Comparison of ENCODE assay signal across 8 cellular contexts in the genomic region with DNA sequence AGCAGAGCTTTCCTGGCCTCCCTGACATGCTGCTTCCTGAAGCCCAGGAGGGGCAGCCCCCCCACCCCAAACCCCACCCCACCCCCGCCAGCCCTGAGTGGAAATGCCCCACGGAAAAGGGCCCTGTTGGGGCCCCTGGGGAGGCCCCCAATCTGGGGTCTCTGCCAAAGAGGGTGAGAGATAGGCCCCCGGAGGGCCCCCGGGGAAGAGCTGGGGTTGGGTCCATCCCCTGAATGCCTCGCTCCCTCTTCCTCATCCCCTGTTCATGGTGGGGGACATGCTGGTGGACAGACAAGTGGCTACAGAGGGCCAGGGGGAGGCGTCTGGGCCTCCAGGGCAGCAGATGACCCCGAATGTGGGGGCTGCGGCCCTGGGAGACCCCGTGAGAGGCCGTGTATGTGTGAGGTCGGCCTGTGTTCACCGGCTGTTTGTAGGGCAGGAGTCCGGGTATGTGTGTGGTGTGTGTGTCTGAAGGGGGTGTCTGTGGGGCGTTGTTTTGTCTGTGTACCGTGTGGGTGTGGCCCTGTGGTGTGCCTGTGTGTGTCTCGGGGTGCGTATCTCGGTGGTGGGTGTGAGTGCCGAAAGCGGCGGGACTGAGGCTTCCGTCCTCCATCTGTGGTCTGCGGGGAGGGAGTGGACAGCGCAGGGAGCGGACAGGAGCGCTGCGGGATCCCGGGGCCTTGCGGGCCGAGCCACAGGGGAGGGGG. TPM values are rescaled to one million over a fixed set of nuclear protein-coding genes. Genes with fewer than 3 reads are reported as not detected.
DNase-seq lines count a peak whose midpoint lies in the region; ATAC-seq, FAIRE-seq and TF ChIP-seq lines count a peak whose summit lies in the region.

No MANE protein-coding gene starts in this region.

- peaks cover 67% of the 10 kb centered on the region for H3K4me1 ChIP-seq in A549
- peaks cover 21% of the 10 kb centered on the region for H3K4me1 ChIP-seq in fibroblast of lung (ENCODE audit: control insufficient read depth, extremely low read depth, insufficient read depth, low read length)
- peaks cover 6% of the 10 kb centered on the region for H3K4me1 ChIP-seq in parathyroid adenoma

- WGBS in A549 (ENCODE audit: missing lambda C conversion rate), result 5% methylated on average over 11 of the region's 30 CpGs

- TF ChIP-seq EP300 in A549 (IDR thresholded peaks at IDR 0.05), result peak in 1 of 2 experiments; percentile 29; a peak in 1 of 5 replicates

- peak overlapping the region; percentile 83 for H3K4me2 ChIP-seq in A549
- H3K4me2 ChIP-seq in fibroblast of lung (ENCODE audit: extremely low read depth, insufficient read depth, low read length), result peak overlapping the region; percentile 37
- H3K4me2 ChIP-seq in parathyroid adenoma (ENCODE audit: low read length), result peak overlapping the region; percentile 65

- H2AFZ ChIP-seq in fibroblast of lung (ENCODE audit: low read length) (no peak overlapping the region), parathyroid adenoma (peak overlapping the region; percentile 71)

- TF ChIP-seq CTCF in A549 (IDR thresholded peaks at IDR 0.05) (no peak), fibroblast of lung (conservative IDR thresholded peaks at IDR 0.05 in 1 of 2, IDR thresholded peaks at IDR 0.05 in 1 of 2; ENCODE audit: low read depth in 1 of 2, low read length in 2 of 2) (no peak), parathyroid adenoma (IDR thresholded peaks at IDR 0.05) (no peak)

- peak; percentile 42; the same call in 1 of the 2 replicates for TF ChIP-seq POLR2A in A549 (IDR thresholded peaks at IDR 0.05; ENCODE audit: low read length)

- ATAC-seq in A549, result peak; percentile 41 to 43
- ATAC-seq in activated T-cell treated with anti-CD3 and anti-CD28 coated beads, Interleukin-2, amount 50 U/mL, for 72 hours (replicated peaks in 1 of 2), result peak; percentile 45 to 47
- ATAC-seq in GM21619 (IDR thresholded peaks at IDR 0.05; ENCODE audit: unreplicated experiment), result no peak

- no peaks in the 10 kb centered on the region for H4K20me1 ChIP-seq in fibroblast of lung (ENCODE audit: control insufficient read depth, extremely low read depth, insufficient read depth, low read length)

- H3K4me1 Mint-ChIP-seq in IgD-negative memory B cell, result peaks cover 11 to 13% (median 12%) of the 10 kb centered on the region in 3 donors
- H3K4me1 Mint-ChIP-seq in activated T-cell treated with anti-CD3 and anti-CD28 coated beads, Interleukin-2, amount 50 U/mL, for 72 hours (ENCODE audit: low read depth), result peaks cover 36% of the 10 kb centered on the region

- POLR2A ChIA-PET in A549 (lab: Yijun Ruan, JAX), result interaction anchor here (0.6 to 2.8 kb wide), 14 partner anchors 12 to 496 kb away, joined by 3 to 22 read pairs (median 11); a partner anchor contains a TSS

- no peaks in the 10 kb centered on the region for H3K9me3 Mint-ChIP-seq in IgD-negative memory B cell
- H3K9me3 Mint-ChIP-seq in activated T-cell treated with anti-CD3 and anti-CD28 coated beads, Interleukin-2, amount 50 U/mL, for 72 hours, result no peaks in the 10 kb centered on the region

- H3K79me2 ChIP-seq in fibroblast of lung (ENCODE audit: control insufficient read depth, insufficient read depth, low read length) (no peaks in the 10 kb centered on the region), parathyroid adenoma (no peaks in the 10 kb centered on the region)

- H3K36me3 ChIP-seq in fibroblast of lung (ENCODE audit: control insufficient read depth, insufficient read depth, low read length) (no peaks in the 10 kb centered on the region), parathyroid adenoma (ENCODE audit: control insufficient read depth, insufficient read depth, low read length) (no peaks in the 10 kb centered on the region)

- H3K27ac ChIP-seq in A549 (peak overlapping the region; percentile 100), fibroblast of lung (ENCODE audit: insufficient read depth, low read length) (peak overlapping the region; percentile 13), parathyroid adenoma (peak overlapping the region; percentile 60)

- DNase-seq in A549 (ENCODE audit: low read depth in 1 of 2, low spot score in 1 of 2) (peak; percentile 85 to 86), fibroblast of lung (ENCODE audit: low read depth in 2 of 2) (peak; percentile 34 to 68), NCI-H2029 (lab: John Stamatoyannopoulos, UW) (no peak), occipital lobe (lab: John Stamatoyannopoulos, UW) (no peak)
- DNase-seq in activated T-cell treated with anti-CD3 and anti-CD28 coated beads, Interleukin-2, amount 50 U/mL, for 72 hours, result peak; percentile 48 to 54

- H3K27ac Mint-ChIP-seq in IgD-negative memory B cell, result peak overlapping the region; percentile 71 to 97 (median 85)
- H3K27ac Mint-ChIP-seq in activated T-cell treated with anti-CD3 and anti-CD28 coated beads, Interleukin-2, amount 50 U/mL, for 72 hours, result peak overlapping the region; percentile 22

- peak overlapping the region; percentile 87 to 99 (median 92) for H3K4me3 Mint-ChIP-seq in IgD-negative memory B cell
- peak overlapping the region; percentile 80 to 93 for H3K4me3 Mint-ChIP-seq in activated T-cell treated with anti-CD3 and anti-CD28 coated beads, Interleukin-2, amount 50 U/mL, for 72 hours

- H3K27me3 ChIP-seq in fibroblast of lung (ENCODE audit: control insufficient read depth, insufficient read depth, low read length) (no peaks in the 10 kb centered on the region), parathyroid adenoma (ENCODE audit: control insufficient read depth, insufficient read depth, low read length) (no peaks in the 10 kb centered on the region)

- no peak for TF ChIP-seq RAD21 in A549 (conservative IDR thresholded peaks at IDR 0.05 in 1 of 2, IDR thresholded peaks at IDR 0.05 in 1 of 2)

- H3K9me3 ChIP-seq in A549 (no peaks in the 10 kb centered on the region), fibroblast of lung (ENCODE audit: control insufficient read depth, insufficient read depth, low read depth, low read length) (no peaks in the 10 kb centered on the region), parathyroid adenoma (ENCODE audit: control insufficient read depth, low read length) (no peaks in the 10 kb centered on the region)

- CTCF ChIA-PET in A549 (lab: Yijun Ruan, JAX), result interaction anchor here (0.7 to 23.2 kb wide), 14 partner anchors 12 to 474 kb away, joined by 3 to 653 read pairs (median 6); a partner anchor contains a TSS

- peaks cover 4% of the 10 kb centered on the region for H3K27me3 Mint-ChIP-seq in IgD-negative memory B cell
- H3K27me3 Mint-ChIP-seq in activated T-cell treated with anti-CD3 and anti-CD28 coated beads, Interleukin-2, amount 50 U/mL, for 72 hours (ENCODE audit: low read depth), result no peaks in the 10 kb centered on the region

- no peaks in the 10 kb centered on the region for H3K36me3 Mint-ChIP-seq in IgD-negative memory B cell
- no peaks in the 10 kb centered on the region for H3K36me3 Mint-ChIP-seq in activated T-cell treated with anti-CD3 and anti-CD28 coated beads, Interleukin-2, amount 50 U/mL, for 72 hours (ENCODE audit: insufficient read depth in 2 of 2)

- FAIRE-seq in A549 (lab: Jason Lieb, UNC), result no peak

- peak overlapping the region; percentile 55 for H3K4me3 ChIP-seq in A549
- peak overlapping the region in 1 of 4 experiments; percentile 36 for H3K4me3 ChIP-seq in fibroblast of lung (replicated peaks in 1 of 4; ENCODE audit: control extremely low read depth in 1 of 4, insufficient read depth in 1 of 4, low read depth in 3 of 4, low read length in 4 of 4)
- no peak overlapping the region for H3K4me3 ChIP-seq in parathyroid adenoma (ENCODE audit: low read depth, low read length)

- H3K9ac ChIP-seq in fibroblast of lung (ENCODE audit: insufficient read depth, low read length) (peak overlapping the region; percentile 25), parathyroid adenoma (no peak overlapping the region)

RNA-seq across cellular contexts. Expression of a gene that starts 11.3 kb away (rescaled TPM):
- polyA plus RNA-seq in A549 (2011; rRNA removed), result 0.10 TPM in 1 of 2 replicates, not detected in the other
- polyA plus RNA-seq in A549 (2012; cell fraction: cytosol; rRNA removed), result 0.08 TPM in 1 of 2 replicates, not detected in the other
- 0.07 TPM in 1 of 2 replicates, not detected in the other for polyA plus RNA-seq in A549 (2012; cell fraction: nucleus; rRNA removed)
- polyA plus RNA-seq in A549 (2017; fragmentation: RNase III; extraction: RNeasy Plus Mini Kit Qiagen cat#74134 plus additional on column Dnase treatment), result 0.05 TPM in 1 of 3 replicates, not detected in the others
- not detected in 2 replicates for polyA minus RNA-seq in A549 (2011; rRNA and poly(A)+ RNA removed)
- not detected for polyA plus RNA-seq in IgD-negative memory B cell
- total RNA-seq in activated T-cell treated with anti-CD3 and anti-CD28 coated beads, Interleukin-2, amount 50 U/mL, for 72 hours, result under 1 TPM in 1 of 2 donors, not detected in 1; 0.31 TPM
- 0.17 and 0.26 TPM in 2 replicates for total RNA-seq in fibroblast of lung
- polyA plus RNA-seq in fibroblast of lung, result 0.14 and 0.16 TPM in 2 replicates
- 0.12 TPM in 1 of 2 replicates, not detected in the other for polyA plus RNA-seq in fibroblast of lung (2012)
- polyA minus RNA-seq in fibroblast of lung (ENCODE audit: low replicate concordance), result not detected in 2 replicates
- not detected for total RNA-seq in occipital lobe

RNA-seq across cellular contexts. Expression of a gene that starts 16.3 kb away (rescaled TPM):
- polyA plus RNA-seq in A549 (2011; rRNA removed) (39.2 and 49.4 TPM in 2 replicates), A549 (2017; fragmentation: RNase III; extraction: RNeasy Plus Mini Kit Qiagen cat#74134 plus additional on column Dnase treatment) (75.8 to 96.4 TPM (median 92.2 TPM) in 3 replicates), IgD-negative memory B cell (55.4 TPM), fibroblast of lung (51.9 and 62.1 TPM in 2 replicates)
- 114 and 118 TPM in 2 replicates for polyA plus RNA-seq in A549 (2012; cell fraction: cytosol; rRNA removed)
- polyA plus RNA-seq in A549 (2012; cell fraction: nucleus; rRNA removed), result 71.4 and 87.0 TPM in 2 replicates
- polyA minus RNA-seq in A549 (2011; rRNA and poly(A)+ RNA removed), result 29.6 and 37.6 TPM in 2 replicates
- 10 to 100 TPM; 39.3 to 51.9 TPM for total RNA-seq in activated T-cell treated with anti-CD3 and anti-CD28 coated beads, Interleukin-2, amount 50 U/mL, for 72 hours
- total RNA-seq in fibroblast of lung (33.1 and 34.2 TPM in 2 replicates), occipital lobe (11.2 TPM)
- 64.3 and 83.1 TPM in 2 replicates for polyA plus RNA-seq in fibroblast of lung (2012)
- 33.0 and 46.7 TPM in 2 replicates for polyA minus RNA-seq in fibroblast of lung (ENCODE audit: low replicate concordance)

RNA-seq across cellular contexts. Expression of a gene that starts 32.3 kb away (rescaled TPM):
- polyA plus RNA-seq in A549 (2011; rRNA removed) (9.2 and 9.4 TPM in 2 replicates), A549 (2017; fragmentation: RNase III; extraction: RNeasy Plus Mini Kit Qiagen cat#74134 plus additional on column Dnase treatment) (16.3 to 17.3 TPM (median 16.3 TPM) in 3 replicates), IgD-negative memory B cell (27.2 TPM), fibroblast of lung (15.4 and 21.1 TPM in 2 replicates)
- polyA plus RNA-seq in A549 (2012; cell fraction: cytosol; rRNA removed), result 19.0 and 23.7 TPM in 2 replicates
- polyA plus RNA-seq in A549 (2012; cell fraction: nucleus; rRNA removed), result 31.4 and 37.7 TPM in 2 replicates
- polyA minus RNA-seq in A549 (2011; rRNA and poly(A)+ RNA removed), result 7.4 and 8.4 TPM in 2 replicates
- total RNA-seq in activated T-cell treated with anti-CD3 and anti-CD28 coated beads, Interleukin-2, amount 50 U/mL, for 72 hours, result 10 to 100 TPM; 16.9 to 20.2 TPM
- total RNA-seq in fibroblast of lung (14.4 and 14.9 TPM in 2 replicates), occipital lobe (10.1 TPM)
- polyA plus RNA-seq in fibroblast of lung (2012), result 15.8 and 22.9 TPM in 2 replicates
- 19.8 and 21.4 TPM in 2 replicates for polyA minus RNA-seq in fibroblast of lung (ENCODE audit: low replicate concordance)

RNA-seq across cellular contexts. Expression of a gene that starts 55.8 kb away (rescaled TPM):
- 0.90 and 0.95 TPM in 2 replicates for polyA plus RNA-seq in A549 (2011; rRNA removed)
- polyA plus RNA-seq in A549 (2012; cell fraction: cytosol; rRNA removed), result 4.3 and 6.6 TPM in 2 replicates
- 3.9 and 5.1 TPM in 2 replicates for polyA plus RNA-seq in A549 (2012; cell fraction: nucleus; rRNA removed)
- 2.2 to 2.7 TPM (median 2.3 TPM) in 3 replicates for polyA plus RNA-seq in A549 (2017; fragmentation: RNase III; extraction: RNeasy Plus Mini Kit Qiagen cat#74134 plus additional on column Dnase treatment)
- 0.79 and 1.0 TPM in 2 replicates for polyA minus RNA-seq in A549 (2011; rRNA and poly(A)+ RNA removed)
- not detected for polyA plus RNA-seq in IgD-negative memory B cell
- total RNA-seq in activated T-cell treated with anti-CD3 and anti-CD28 coated beads, Interleukin-2, amount 50 U/mL, for 72 hours, result 1 to 10 TPM; 3.3 to 6.1 TPM
- 4.6 and 11.7 TPM in 2 replicates for total RNA-seq in fibroblast of lung
- 3.4 and 4.4 TPM in 2 replicates for polyA plus RNA-seq in fibroblast of lung
- 13.0 and 15.9 TPM in 2 replicates for polyA plus RNA-seq in fibroblast of lung (2012)
- polyA minus RNA-seq in fibroblast of lung (ENCODE audit: low replicate concordance), result 2.3 and 2.7 TPM in 2 replicates
- 0.16 TPM for total RNA-seq in occipital lobe

Comparison
In these comparisons a context has a peak if more than half of its experiments do, and no peak if none do; other contexts are left out.
1. DNase-seq: peak in A549 (2 of 2), activated T-cell treated with anti-CD3 and anti-CD28 coated beads, Interleukin-2, amount 50 U/mL, for 72 hours (2 of 2) and fibroblast of lung (2 of 2); none in NCI-H2029 (single experiment) and occipital lobe (single experiment).
2. H3K27ac ChIP-seq: peak in every context shown above with its lines; median percentile 100 in A549; 60 in parathyroid adenoma; 13 in fibroblast of lung.
3. Peak in every context shown above with its lines, with median percentiles within 50 percentile points of each other: H3K4me2 ChIP-seq.